18 cellular contexts compared by ENCODE assay signal in the genomic region with DNA sequence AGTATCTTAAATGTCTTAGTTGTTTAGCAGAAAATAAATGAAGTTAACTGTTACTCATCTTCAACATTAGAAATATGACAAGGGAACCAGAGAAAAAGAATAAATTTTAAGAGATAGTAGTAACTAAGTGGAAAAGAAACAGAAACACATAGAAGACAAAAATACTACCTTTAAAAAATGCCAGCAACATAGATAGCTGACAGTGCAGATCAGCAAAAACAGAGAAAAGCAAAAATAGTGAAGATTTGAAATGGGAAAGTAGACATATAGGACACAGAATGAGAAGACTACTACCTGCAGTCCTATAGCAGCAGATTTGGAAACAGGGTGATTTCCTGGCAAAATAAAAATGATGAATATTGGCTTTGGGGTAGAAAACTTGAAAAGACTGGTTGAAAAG.
"Had no signal": no experiment of that assay in that cellular context is flagged by ENCODE, and none has a peak within 500 bp of the region (broad histone marks: within the 10 kb centered on the region; RNA-seq: fewer than 3 reads in every experiment).

No MANE protein-coding gene starts in this region.

- H3K9me3 Mint-ChIP-seq: effector memory CD8-positive, alpha-beta T cell; natural killer cell; neural crest cell; type B pancreatic cell had no signal

- ATAC-seq: effector memory CD8-positive, alpha-beta T cell; gastroesophageal sphincter; left lobe of liver; natural killer cell; stimulated activated naive CD8-positive, alpha-beta T cell treated with anti-CD3 and anti-CD28 coated beads, Interleukin-15, Interleukin-2, amounts not matched to agents 100 U/mL and 50 U/mL, for 24 hours had no signal

- H3K4me2 ChIP-seq: smooth muscle cell had no signal

- H3K4me3 Mint-ChIP-seq: effector memory CD8-positive, alpha-beta T cell; natural killer cell; neural crest cell; type B pancreatic cell had no signal

- DNase-seq: effector memory CD8-positive, alpha-beta T cell; foreskin fibroblast; glutamatergic neuron; islet precursor cell; mammary epithelial cell; natural killer cell; posterior cingulate gyrus; stimulated activated CD4-positive, alpha-beta T cell treated with anti-CD3 and anti-CD28 coated beads, Interleukin-2, amount 100 ng/mL, for 48 hours; stimulated activated naive CD8-positive, alpha-beta T cell treated with anti-CD3 and anti-CD28 coated beads, Interleukin-15, Interleukin-2, amounts not matched to agents 100 U/mL and 50 U/mL, for 24 hours; thyroid gland had no signal

- H3K27ac ChIP-seq: epithelial cell of prostate, esophagus muscularis mucosa, gastroesophageal sphincter, suprapubic skin, thyroid gland had no signal

- H3K4me1 ChIP-seq: esophagus muscularis mucosa, gastroesophageal sphincter, suprapubic skin, thyroid gland had no signal

- H3K27me3 ChIP-seq: esophagus muscularis mucosa, gastroesophageal sphincter, suprapubic skin, thyroid gland had no signal

- H3K27me3 Mint-ChIP-seq: effector memory CD8-positive, alpha-beta T cell; type B pancreatic cell had no signal

- H3K27ac Mint-ChIP-seq: effector memory CD8-positive, alpha-beta T cell; natural killer cell; type B pancreatic cell had no signal

- H3K9me3 ChIP-seq: esophagus muscularis mucosa, gastroesophageal sphincter, suprapubic skin, thyroid gland had no signal

- H3K4me1 Mint-ChIP-seq: neural crest cell had no signal

- H3K4me3 ChIP-seq: esophagus muscularis mucosa, gastroesophageal sphincter, smooth muscle cell, suprapubic skin, thyroid gland had no signal
